Comparison of ENCODE assay signal across 8 cellular contexts in genomic region chr17:7834891-7835817, GRCh38. TPM values are rescaled to one million over a fixed set of nuclear protein-coding genes. Genes with fewer than 3 reads are reported as not detected.
DNase-seq lines count a peak whose midpoint lies in the region; ATAC-seq, FAIRE-seq and TF ChIP-seq lines count a peak whose summit lies in the region.

No MANE protein-coding gene starts in this region.

- FAIRE-seq in A204.1 (lab: Jason Lieb, UNC): peak; percentile 90

- peak overlapping the region; percentile 99 for H3K4me2 ChIP-seq in skeletal muscle satellite cell (ENCODE audit: low read length)

- ATAC-seq in GM18858 (IDR thresholded peaks at IDR 0.05; ENCODE audit: unreplicated experiment) (peak; percentile 35), HG03159 (IDR thresholded peaks at IDR 0.05; ENCODE audit: unreplicated experiment) (peak; percentile 37)

- TF ChIP-seq CTCF in WERI-Rb-1 (IDR thresholded peaks at IDR 0.05; ENCODE audit: low read depth, low read length) (peak; percentile 87), breast epithelium (IDR thresholded peaks at IDR 0.05) (peak; percentile 61 to 92 (median 78))

- peak overlapping the region; percentile 83; the same call in 1 of the 2 replicates for H3K9ac ChIP-seq in iPS-20b (ENCODE audit: low read depth, low read length)
- H3K9ac ChIP-seq in skeletal muscle satellite cell (ENCODE audit: low read depth, low read length): peak overlapping the region; percentile 87

- H3K9me3 ChIP-seq in WERI-Rb-1 (ENCODE audit: severe bottlenecking): no peaks in the 10 kb centered on the region
- no peaks in the 10 kb centered on the region for H3K9me3 ChIP-seq in breast epithelium
- H3K9me3 ChIP-seq in iPS-20b (ENCODE audit: insufficient read depth, low read depth, low read length): no peaks in the 10 kb centered on the region
- no peaks in the 10 kb centered on the region for H3K9me3 ChIP-seq in skeletal muscle satellite cell (replicated peaks; ENCODE audit: low read length)

- H3K4me3 ChIP-seq in WERI-Rb-1 (ENCODE audit: low read depth, low read length) (peak overlapping the region; percentile 71), breast epithelium (peak overlapping the region; percentile 70 to 74 (median 74)), iPS-20b (ENCODE audit: low read length) (peak overlapping the region; percentile 90), skeletal muscle satellite cell (ENCODE audit: low read length) (peak overlapping the region; percentile 86)

- no peaks in the 10 kb centered on the region for H3K27me3 ChIP-seq in WERI-Rb-1 (ENCODE audit: insufficient read depth, low read depth, severe bottlenecking)
- H3K27me3 ChIP-seq in breast epithelium: no peaks in the 10 kb centered on the region
- peaks cover 60% of the 10 kb centered on the region for H3K27me3 ChIP-seq in iPS-20b (ENCODE audit: insufficient read depth, low read length)
- H3K27me3 ChIP-seq in skeletal muscle satellite cell (ENCODE audit: control insufficient read depth, insufficient read depth, low read length): peaks cover 19% of the 10 kb centered on the region

- TF ChIP-seq POLR2A in breast epithelium (IDR thresholded peaks at IDR 0.05): peak; percentile 85

- intact Hi-C loops in breast epithelium (cut with DNase I; ENCODE audit: low total_unique reads): no loop called here

- peak overlapping the region; percentile 96 for H3K27ac ChIP-seq in WERI-Rb-1
- H3K27ac ChIP-seq in breast epithelium: peak overlapping the region; percentile 97 to 99
- peak overlapping the region; percentile 27 for H3K27ac ChIP-seq in iPS-20b (ENCODE audit: low read length)

- H3K36me3 ChIP-seq in WERI-Rb-1 (no peaks in the 10 kb centered on the region; the same call in 1 of the 2 replicates), breast epithelium (no peaks in the 10 kb centered on the region), iPS-20b (ENCODE audit: insufficient read depth, low read depth, low read length) (no peaks in the 10 kb centered on the region), skeletal muscle satellite cell (ENCODE audit: insufficient read depth, low read length) (no peaks in the 10 kb centered on the region)

- peaks cover 8 to 29% of the 10 kb centered on the region in 2 donors for H3K4me1 ChIP-seq in breast epithelium
- H3K4me1 ChIP-seq in iPS-20b (ENCODE audit: insufficient read depth, low read length): peaks cover 12% of the 10 kb centered on the region; the same call in 1 of the 2 replicates
- H3K4me1 ChIP-seq in skeletal muscle satellite cell (ENCODE audit: control insufficient read depth, insufficient read depth, low read length): peaks cover 39% of the 10 kb centered on the region

- DNase-seq in NCI-H2227 (lab: John Stamatoyannopoulos, UW; ENCODE audit: unreplicated experiment) (peak; percentile 96), WERI-Rb-1 (peak; percentile 98), breast epithelium (ENCODE audit: low spot score in 2 of 2) (peak; percentile 97)

RNA-seq across cellular contexts. Expression of gene KDM6B, which starts 1.1 kb away (rescaled TPM):
- total RNA-seq in breast epithelium: 10 to 100 TPM in 2 of 3 donors, 1 to 10 TPM in 1; 6.4 to 89.7 (median 10.5) TPM
- 1.8 and 3.1 TPM in 2 replicates for total RNA-seq in skeletal muscle satellite cell (2012; rRNA removed)

RNA-seq across cellular contexts. Expression of gene TMEM88, which starts 19.7 kb away (rescaled TPM):
- 10 to 100 TPM in 1 of 3 donors, 1 to 10 TPM in 2; 4.8 to 21.0 (median 5.7) TPM for total RNA-seq in breast epithelium
- total RNA-seq in skeletal muscle satellite cell (2012; rRNA removed): 0.44 TPM in 1 of 2 replicates, not detected in the other

RNA-seq across cellular contexts. Expression of gene NAA38, which starts 22.2 kb away (rescaled TPM):
- total RNA-seq in breast epithelium: 10 to 100 TPM; 84.7 to 92.4 (median 89.9) TPM
- total RNA-seq in skeletal muscle satellite cell (2012; rRNA removed): 67.2 and 67.7 TPM in 2 replicates

RNA-seq across cellular contexts. Expression of gene CYB5D1, which starts 22.6 kb away (rescaled TPM):
- 10 to 100 TPM in 2 of 3 donors, 1 to 10 TPM in 1; 8.2 to 20.5 (median 13.4) TPM for total RNA-seq in breast epithelium
- 12.2 and 12.9 TPM in 2 replicates for total RNA-seq in skeletal muscle satellite cell (2012; rRNA removed)

RNA-seq across cellular contexts. Expression of gene CHD3, which starts 53.4 kb away (rescaled TPM):
- 10 to 100 TPM; 47.5 to 99.0 (median 90.0) TPM for total RNA-seq in breast epithelium
- total RNA-seq in skeletal muscle satellite cell (2012; rRNA removed): 35.0 and 38.2 TPM in 2 replicates

Comparison
In these comparisons a context has a peak if more than half of its experiments do, and no peak if none do; other contexts are left out.
1. Peak in every context shown above with its lines: DNase-seq, ATAC-seq, H3K4me3 ChIP-seq and H3K27ac ChIP-seq.
2. H3K27ac ChIP-seq: peak in every context shown above with its lines; median percentile 98 in breast epithelium; 96 in WERI-Rb-1; 27 in iPS-20b.